Comparison of ENCODE assay signal across 1 cellular context in the genomic region with DNA sequence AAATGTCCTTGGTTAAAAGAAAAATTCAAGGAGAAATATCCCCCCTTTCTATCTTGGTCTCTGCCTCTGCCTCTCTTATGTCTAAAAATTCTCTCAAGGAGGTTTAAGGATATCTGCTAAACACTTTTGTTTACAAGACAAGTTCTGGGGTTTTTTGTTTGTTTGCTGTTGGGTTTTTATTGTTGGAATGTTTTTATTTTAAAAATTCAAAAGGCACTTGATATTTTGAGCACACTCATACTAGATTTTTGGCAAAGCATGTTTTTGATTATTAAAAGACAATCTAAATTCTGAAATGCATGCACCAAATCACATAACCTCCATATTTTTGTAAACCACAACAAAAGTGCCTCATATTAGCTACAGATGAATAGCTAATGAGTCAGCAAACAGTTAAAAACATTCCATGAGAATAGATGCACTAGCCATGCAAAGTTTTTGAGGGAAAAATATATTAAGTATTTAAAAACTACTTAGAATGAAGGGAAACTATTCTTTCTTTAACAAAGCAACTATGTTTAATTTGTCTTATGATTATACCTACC.
TF ChIP-seq lines count a peak whose summit lies in the region.

No MANE protein-coding gene starts in this region.

TF ChIP-seq in HepG2, 621 proteins besides CTCF, POLR2A, EP300 and RAD21 (continued from another document):
- TF ChIP-seq ZBTB40 (IDR thresholded peaks at IDR 0.05) = no peak
- no peak for TF ChIP-seq ZBTB40 (CRISPR knock-in tag; IDR thresholded peaks at IDR 0.05)
- TF ChIP-seq MYC (CRISPR knock-in tag; IDR thresholded peaks at IDR 0.05; ENCODE audit: borderline replicate concordance) = no peak
- TF ChIP-seq ZNF792 (CRISPR knock-in tag; IDR thresholded peaks at IDR 0.05) = no peak
TF ChIP-seq in HepG2: peak in this region for 0.
